Comparison of ENCODE assay signal across 17 cellular contexts in genomic region chr11:30445056-30445455, GRCh38.
DNase-seq lines count a peak whose midpoint lies in the region; ATAC-seq and TF ChIP-seq lines count a peak whose summit lies in the region.
"Had no signal": no experiment of that assay in that cellular context is flagged by ENCODE, and none has a peak within 500 bp of the region (broad histone marks: within the 10 kb centered on the region; RNA-seq: fewer than 3 reads in every experiment).

No MANE protein-coding gene starts in this region.

- DNase-seq in cardiac muscle cell (ENCODE audit: low read depth in 1 of 2, low spot score in 1 of 2) (peak in 1 of 2 donors; percentile 49), heart left ventricle (no peak), astrocyte of the hippocampus (ENCODE audit: low read depth, low spot score) (peak; percentile 39), mesendoderm (peak; percentile 40), nephron progenitor cell (no peak), brain microvascular endothelial cell (no peak), NCI-H1694 (lab: John Stamatoyannopoulos, UW) (no peak)
- DNase-seq: 8988T; CD8-positive, alpha-beta T cell; DND-41; GDM1; NCI-H1436; NCI-H2081; NCI-H510A had no signal

- no peak overlapping the region for H2BK5ac ChIP-seq in mesendoderm (ENCODE audit: low read length)

- H3K18ac ChIP-seq in mesendoderm (ENCODE audit: low read length) = no peak overlapping the region

- no peak overlapping the region for H3K23ac ChIP-seq in mesendoderm (ENCODE audit: low read length)

- 24 to 70% (median 49%) methylated on average over 2 of the region's 2 CpGs for WGBS in heart left ventricle, 4 donors
- no CpG with 5 or more reads among the region's 2 CpGs for WGBS in mesendoderm (ENCODE audit: extremely low coverage, insufficient coverage, low lambda C conversion rate)

- TF ChIP-seq CTCF in cardiac muscle cell (IDR thresholded peaks at IDR 0.05; ENCODE audit: low read depth, low read length) (no peak), heart left ventricle (IDR thresholded peaks at IDR 0.05) (no peak), nephron progenitor cell (IDR thresholded peaks at IDR 0.05) (no peak), brain microvascular endothelial cell (IDR thresholded peaks at IDR 0.05; ENCODE audit: low read depth, low read length, missing control alignments) (no peak)

- H3K4me3 ChIP-seq in cardiac muscle cell = no peak overlapping the region
- no peak overlapping the region for H3K4me3 ChIP-seq in heart left ventricle
- H3K4me3 ChIP-seq in mesendoderm (ENCODE audit: low read length) = no peak overlapping the region
- no peak overlapping the region for H3K4me3 ChIP-seq in brain microvascular endothelial cell (ENCODE audit: low read depth, low read length)
- H3K4me3 ChIP-seq: K562, SJSA1 had no signal

- H3K27ac ChIP-seq in cardiac muscle cell (peak overlapping the region; percentile 49), heart left ventricle (no peak overlapping the region), mesendoderm (ENCODE audit: low read depth, low read length) (no peak overlapping the region), brain microvascular endothelial cell (no peak overlapping the region)
- H3K27ac ChIP-seq: SJSA1 had no signal

- H3K4me1 ChIP-seq in cardiac muscle cell (ENCODE audit: low read depth) (peaks cover 22% of the 10 kb centered on the region), heart left ventricle (peaks cover 0 to 7% (median 0%) of the 10 kb centered on the region in 12 donors), mesendoderm (ENCODE audit: control insufficient read depth, low read depth, low read length) (no peaks in the 10 kb centered on the region)
- H3K4me1 ChIP-seq: SJSA1 had no signal

- no peak overlapping the region for H3K4me3 Mint-ChIP-seq in nephron progenitor cell
- H3K4me3 Mint-ChIP-seq: CD8-positive, alpha-beta T cell had no signal

- H3K27me3 ChIP-seq in cardiac muscle cell (no peaks in the 10 kb centered on the region), heart left ventricle (no peaks in the 10 kb centered on the region), mesendoderm (ENCODE audit: insufficient read depth, low read length, poor library complexity) (no peaks in the 10 kb centered on the region), brain microvascular endothelial cell (replicated peaks) (no peaks in the 10 kb centered on the region)

- ATAC-seq in heart left ventricle (no peak), GM21576 (IDR thresholded peaks at IDR 0.05; ENCODE audit: unreplicated experiment) (no peak)
- ATAC-seq: CD8-positive, alpha-beta T cell; K562 had no signal

- TF ChIP-seq POLR2A in heart left ventricle (IDR thresholded peaks at IDR 0.05) = no peak

- H3K79me2 ChIP-seq in mesendoderm (ENCODE audit: control insufficient read depth, insufficient read depth, low read length) = no peaks in the 10 kb centered on the region

- no peak overlapping the region for H3K4ac ChIP-seq in mesendoderm (ENCODE audit: low read depth, low read length)

- H3K9ac ChIP-seq in mesendoderm (ENCODE audit: low read length) = no peak overlapping the region

- H3K27ac Mint-ChIP-seq in nephron progenitor cell = no peak overlapping the region
- H3K27ac Mint-ChIP-seq: CD8-positive, alpha-beta T cell had no signal

- intact Hi-C loops in heart left ventricle (cut with DNase I) = no loop called here

- in situ Hi-C loops in brain microvascular endothelial cell (cut with HindIII; ENCODE audit: low pct_ligation_motif_present, low sequenced_read_pairs) = no loop called here

- H3K4me1 Mint-ChIP-seq in nephron progenitor cell = peaks cover 75% of the 10 kb centered on the region

- no peak overlapping the region for H3K56ac ChIP-seq in mesendoderm (ENCODE audit: low read length)

- H2AK5ac ChIP-seq in mesendoderm (ENCODE audit: low read length) = no peak overlapping the region

- no peaks in the 10 kb centered on the region for H3K9me3 Mint-ChIP-seq in nephron progenitor cell
- H3K9me3 Mint-ChIP-seq: CD8-positive, alpha-beta T cell had no signal

- peaks cover 26% of the 10 kb centered on the region for H3K27me3 Mint-ChIP-seq in nephron progenitor cell (ENCODE audit: low read depth, poor library complexity)

- no peaks in the 10 kb centered on the region for H3K36me3 Mint-ChIP-seq in nephron progenitor cell (ENCODE audit: low read depth)
- H3K36me3 Mint-ChIP-seq: CD8-positive, alpha-beta T cell had no signal

- no peak overlapping the region for H4K5ac ChIP-seq in mesendoderm (ENCODE audit: low read length)

- H3K79me1 ChIP-seq in mesendoderm (ENCODE audit: low read length) = no peaks in the 10 kb centered on the region

- H3K9me3 ChIP-seq in cardiac muscle cell (ENCODE audit: low read depth) = no peaks in the 10 kb centered on the region
- H3K9me3 ChIP-seq in heart left ventricle = no peaks in the 10 kb centered on the region
- H3K9me3 ChIP-seq: SJSA1 had no signal

- H3K36me3 ChIP-seq in cardiac muscle cell = no peaks in the 10 kb centered on the region
- H3K36me3 ChIP-seq in heart left ventricle = peaks cover 0 to 4% (median 0%) of the 10 kb centered on the region in 9 donors
- H3K36me3 ChIP-seq in mesendoderm (ENCODE audit: control insufficient read depth, insufficient read depth, low read length) = no peaks in the 10 kb centered on the region
- no peaks in the 10 kb centered on the region for H3K36me3 ChIP-seq in brain microvascular endothelial cell (replicated peaks)
- H3K36me3 ChIP-seq: SJSA1 had no signal

- no peak overlapping the region for H2BK120ac ChIP-seq in mesendoderm (ENCODE audit: low read depth, low read length)

- H2BK15ac ChIP-seq in mesendoderm (replicated peaks; ENCODE audit: low read depth) = no peak overlapping the region

- H4K8ac ChIP-seq in mesendoderm (ENCODE audit: low read depth, low read length) = no peak overlapping the region

- no peak overlapping the region for H3K4me2 ChIP-seq in mesendoderm (ENCODE audit: low read length)

Comparison
In these comparisons a context has a peak if more than half of its experiments do, and no peak if none do; other contexts are left out.
1. DNase-seq: peak in astrocyte of the hippocampus (single experiment) and mesendoderm (single experiment); none in heart left ventricle (0 of 5), nephron progenitor cell (single experiment), brain microvascular endothelial cell (single experiment) and NCI-H1694 (single experiment).